19 cellular contexts compared by ENCODE assay signal in the genomic region with DNA sequence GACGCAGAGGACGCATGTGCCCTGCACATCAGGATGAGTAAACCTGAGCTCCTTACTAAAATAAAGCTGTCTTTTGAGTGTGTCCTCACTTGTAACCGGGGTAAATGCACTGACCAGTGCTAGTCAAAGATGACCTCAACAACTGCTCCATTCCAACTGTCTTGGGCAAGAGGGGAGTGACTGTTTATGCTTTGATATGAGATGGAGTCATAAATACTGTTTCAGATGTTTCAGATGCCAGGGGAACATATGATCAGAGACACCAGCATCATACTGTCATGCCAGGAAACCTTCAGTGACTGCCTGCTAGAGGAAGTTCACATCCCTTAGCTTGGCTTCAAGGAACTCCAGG. TPM values are rescaled to one million over a fixed set of nuclear protein-coding genes. Genes with fewer than 3 reads are reported as not detected.
DNase-seq lines count a peak whose midpoint lies in the region; ATAC-seq, FAIRE-seq and TF ChIP-seq lines count a peak whose summit lies in the region.
"Had no signal": no experiment of that assay in that cellular context is flagged by ENCODE, and none has a peak within 500 bp of the region (broad histone marks: within the 10 kb centered on the region; RNA-seq: fewer than 3 reads in every experiment).

No MANE protein-coding gene starts in this region.

- H3K36me3 ChIP-seq in endothelial cell of umbilical vein (ENCODE audit: control insufficient read depth in 2 of 2, extremely low read depth in 1 of 2, insufficient read depth in 2 of 2, low read length in 2 of 2) (no peaks in the 10 kb centered on the region), right lobe of liver (no peaks in the 10 kb centered on the region), kidney (ENCODE audit: control insufficient read depth in 1 of 2, insufficient read depth in 2 of 2, low read length in 2 of 2) (no peaks in the 10 kb centered on the region)
- H3K36me3 ChIP-seq: left ventricle myocardium inferior had no signal

- ATAC-seq in right lobe of liver = peak in 3 of 4 donors; percentile 2 to 58 (median 2)
- ATAC-seq: naive thymus-derived CD4-positive, alpha-beta T cell had no signal

- no peak overlapping the region for H2AFZ ChIP-seq in endothelial cell of umbilical vein (ENCODE audit: low read depth, low read length)

- no peaks in the 10 kb centered on the region for H3K9me1 ChIP-seq in endothelial cell of umbilical vein (replicated peaks; ENCODE audit: control insufficient read depth, extremely low read depth, insufficient read depth, low read length)

- H3K27ac ChIP-seq in AG04450 (ENCODE audit: low read depth, low read length) (peak overlapping the region; percentile 41), endothelial cell of umbilical vein (ENCODE audit: insufficient read depth, low read depth, low read length) (no peak overlapping the region), right lobe of liver (peak overlapping the region in 2 of 3 donors; percentile 45 to 70), kidney (ENCODE audit: low read depth in 2 of 2, low read length in 2 of 2) (no peak overlapping the region)
- H3K27ac ChIP-seq: left ventricle myocardium inferior had no signal

- TF ChIP-seq CTCF in AG04450 (IDR thresholded peaks at IDR 0.05; ENCODE audit: low read depth, low read length) (no peak), endothelial cell of umbilical vein (IDR thresholded peaks at IDR 0.05; ENCODE audit: extremely low read depth in 1 of 2, insufficient read depth in 1 of 2, low read depth in 1 of 2, low read length in 2 of 2) (no peak), right lobe of liver (IDR thresholded peaks at IDR 0.05) (no peak), kidney (IDR thresholded peaks at IDR 0.05; ENCODE audit: borderline replicate concordance, extremely low read depth, insufficient read depth) (no peak)

- DNase-seq in AG04450 (ENCODE audit: low read depth, low spot score) (no peak), LHCN-M2 (ENCODE audit: low read depth) (peak; percentile 73), endothelial cell of umbilical vein (ENCODE audit: low read depth, low spot score) (no peak), right lobe of liver (no peak), kidney (no peak), T-helper 1 cell (no peak)
- no peak for DNase-seq in activated effector memory CD4-positive, alpha-beta T cell treated with anti-CD3 and anti-CD28 coated beads, Interleukin-2, amount 50 U/mL, for 16 hours
- no peak for DNase-seq in activated CD4-positive, alpha-beta T cell treated with anti-CD3 and anti-CD28 coated beads for 4 hours
- DNase-seq: activated CD4-positive, alpha-beta T cell treated with anti-CD3 and anti-CD28 coated beads, Interleukin-2, amount 10 ng/mL, durations not matched to agents 24 days and 14 days; activated T-cell treated with anti-CD3 and anti-CD28 coated beads, Interleukin-2, amount 50 U/mL, for 1 hour; AML-193; DMS153; naive thymus-derived CD4-positive, alpha-beta T cell; NK-92 treated with Interleukin-12 subunit alpha and Interleukin-12 subunit beta, amount 100 ng/mL, for 24 hours; stimulated activated CD4-positive, alpha-beta T cell treated with anti-CD3 and anti-CD28 coated beads, Interleukin-2, amount 100 ng/mL, for 48 hours; stimulated activated CD8-positive, alpha-beta memory T cell treated with anti-CD3 and anti-CD28 coated beads, Interleukin-4, amount 100 ng/mL, for 48 hours; T-helper 2 cell had no signal

- CTCF ChIA-PET in AG04450 (lab: Charles Lee) = interaction anchor here (0.9 to 2.0 kb wide), 8 partner anchors 8 to 183 kb away, joined by 3 to 18 read pairs (median 4); a partner anchor contains a TSS
- CTCF ChIA-PET in endothelial cell of umbilical vein (lab: Charles Lee) = interaction anchor here (1.0 to 1.5 kb wide), 6 partner anchors 8 to 183 kb away, joined by 3 to 5 read pairs (median 4); no protein-coding TSS in a partner anchor

- H3K9ac ChIP-seq in endothelial cell of umbilical vein (replicated peaks; ENCODE audit: extremely low read depth, insufficient read depth, low read length) (no peak overlapping the region), kidney (ENCODE audit: low read length in 2 of 2) (no peak overlapping the region)

- no peak overlapping the region for H3K4me2 ChIP-seq in endothelial cell of umbilical vein (ENCODE audit: insufficient read depth, low read length)

- no peaks in the 10 kb centered on the region for H3K27me3 ChIP-seq in AG04450 (ENCODE audit: control insufficient read depth, insufficient read depth, low read length)
- H3K27me3 ChIP-seq in endothelial cell of umbilical vein (ENCODE audit: control insufficient read depth in 2 of 2, insufficient read depth in 2 of 2, low read length in 2 of 2) = no peaks in the 10 kb centered on the region
- no peaks in the 10 kb centered on the region for H3K27me3 ChIP-seq in right lobe of liver

- intact Hi-C loops in endothelial cell of umbilical vein (cut with micrococcal nuclease) (no loop called here), right lobe of liver (cut with DNase I) (loop anchor here in 1 of 2 donors (10.0 kb wide), 1 partner anchor 176 kb away; no protein-coding TSS in a partner anchor), kidney (cut with DNase I) (no loop called here)

- peaks cover 16% of the 10 kb centered on the region for H3K4me1 ChIP-seq in endothelial cell of umbilical vein (ENCODE audit: control insufficient read depth, extremely low read depth, insufficient read depth, low read length)
- peaks cover 0 to 29% (median 13%) of the 10 kb centered on the region in 4 donors for H3K4me1 ChIP-seq in right lobe of liver
- H3K4me1 ChIP-seq in kidney (ENCODE audit: control insufficient read depth in 1 of 2, insufficient read depth in 1 of 2, low read depth in 1 of 2, low read length in 2 of 2) = peaks cover 14 to 23% of the 10 kb centered on the region in 2 donors

- FAIRE-seq in endothelial cell of umbilical vein (lab: Jason Lieb, UNC) = peak; percentile 28
- no peak for FAIRE-seq in kidney (lab: Jason Lieb, UNC)
- FAIRE-seq: H1 had no signal

- no peaks in the 10 kb centered on the region for H3K79me2 ChIP-seq in endothelial cell of umbilical vein (ENCODE audit: control insufficient read depth, insufficient read depth, low read length)

- H3K9me3 ChIP-seq in AG04450 (ENCODE audit: control insufficient read depth, insufficient read depth, low read length) = no peaks in the 10 kb centered on the region
- no peaks in the 10 kb centered on the region for H3K9me3 ChIP-seq in endothelial cell of umbilical vein (replicated peaks; ENCODE audit: control insufficient read depth, insufficient read depth, low read length)
- H3K9me3 ChIP-seq in right lobe of liver = no peaks in the 10 kb centered on the region
- no peaks in the 10 kb centered on the region for H3K9me3 ChIP-seq in kidney (ENCODE audit: control insufficient read depth in 1 of 2, low read length in 2 of 2)
- H3K9me3 ChIP-seq: left ventricle myocardium inferior had no signal

- no TSS peak for BruUV-seq in endothelial cell of umbilical vein (replicated peaks; lab: Mats Ljungman, UMichigan)

- dilution Hi-C loops in endothelial cell of umbilical vein (cut with MboI; ENCODE audit: extremely low pct_ligation_motif_present, low sequenced_read_pairs) = no loop called here

- no peaks in the 10 kb centered on the region for H4K20me1 ChIP-seq in endothelial cell of umbilical vein (replicated peaks; ENCODE audit: control insufficient read depth, extremely low read depth, insufficient read depth, low read length)

- H3K4me3 ChIP-seq in AG04450 (ENCODE audit: low read depth, low read length) (no peak overlapping the region), endothelial cell of umbilical vein (replicated peaks in 1 of 3; ENCODE audit: insufficient read depth in 1 of 3, low read depth in 1 of 3, low read length in 3 of 3) (no peak overlapping the region), right lobe of liver (no peak overlapping the region), kidney (ENCODE audit: low read length in 2 of 2) (no peak overlapping the region)
- H3K4me3 ChIP-seq: left ventricle myocardium inferior had no signal

- WGBS in right lobe of liver (ENCODE audit: insufficient coverage, low coverage, low lambda C conversion rate, missing lambda C conversion rate) = 33% methylated on average over 1 of the region's 3 CpGs

- POLR2A ChIA-PET in AG04450 (lab: Yijun Ruan, JAX) = interaction anchor here (2.2 kb wide), 1 partner anchor 14 kb away, joined by 8 read pairs; a partner anchor contains a TSS
- POLR2A ChIA-PET in endothelial cell of umbilical vein (lab: Charles Lee) = no interaction called here

- no peak for TF ChIP-seq POLR2A in endothelial cell of umbilical vein (IDR thresholded peaks at IDR 0.05; ENCODE audit: low read depth, low read length)
- no peak for TF ChIP-seq POLR2A in right lobe of liver (IDR thresholded peaks at IDR 0.05)

TF ChIP-seq in endothelial cell of umbilical vein, 7 proteins besides CTCF, POLR2A, EP300 and RAD21:
- no peak for TF ChIP-seq FOS (IDR thresholded peaks at IDR 0.05; ENCODE audit: borderline replicate concordance, insufficient read depth, low read length)
- no peak for TF ChIP-seq EZH2 (IDR thresholded peaks at IDR 0.05; ENCODE audit: borderline replicate concordance, low read depth, low read length, severe bottlenecking)
- TF ChIP-seq JUN (IDR thresholded peaks at IDR 0.05; ENCODE audit: borderline replicate concordance, insufficient read depth, insufficient read length, low read depth) = no peak
- TF ChIP-seq GATA2 (IDR thresholded peaks at IDR 0.05; ENCODE audit: insufficient read depth, insufficient read length, low read depth, low read length) = no peak
- TF ChIP-seq MYC (IDR thresholded peaks at IDR 0.05; ENCODE audit: low read depth, low read length) = no peak
- TF ChIP-seq, protein P1, sequence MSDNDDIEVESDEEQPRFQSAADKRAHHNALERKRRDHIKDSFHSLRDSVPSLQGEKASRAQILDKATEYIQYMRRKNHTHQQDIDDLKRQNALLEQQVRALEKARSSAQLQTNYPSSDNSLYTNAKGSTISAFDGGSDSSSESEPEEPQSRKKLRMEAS (IDR thresholded peaks at IDR 0.05; ENCODE audit: insufficient read depth, insufficient read length) = no peak
- no peak for TF ChIP-seq POLR2AphosphoS5 (IDR thresholded peaks at IDR 0.05; ENCODE audit: insufficient read depth, low read depth, low read length)

RNA-seq across cellular contexts. Expression of a gene that starts 13.8 kb away (rescaled TPM):
- polyA plus RNA-seq in AG04450 (2011; rRNA removed) (134 and 152 TPM in 2 replicates), endothelial cell of umbilical vein (79.5 and 85.7 TPM in 2 replicates), kidney (ENCODE audit: insufficient read depth, low read depth, low replicate concordance) (4.5 TPM)
- 164 and 174 TPM in 2 replicates for polyA minus RNA-seq in AG04450 (2011; rRNA and poly(A)+ RNA removed)
- total RNA-seq in LHCN-M2 (2014; rRNA removed) (108 and 124 TPM in 2 replicates), endothelial cell of umbilical vein (85.9 and 98.6 TPM in 2 replicates), right lobe of liver (10 to 100 TPM; 16.1 to 24.8 (median 17.8) TPM), kidney (20.7 TPM)
- polyA plus RNA-seq in LHCN-M2 (2012) = 95.4 TPM
- 79.3 and 81.1 TPM in 2 replicates for polyA plus RNA-seq in endothelial cell of umbilical vein (2011; cell fraction: cytosol; rRNA removed)
- 129 and 133 TPM in 2 replicates for polyA plus RNA-seq in endothelial cell of umbilical vein (2011; cell fraction: nucleus; rRNA removed)
- polyA plus RNA-seq in endothelial cell of umbilical vein (2012) = 35.6 and 64.2 TPM in 2 replicates
- 123 and 155 TPM in 2 replicates for polyA minus RNA-seq in endothelial cell of umbilical vein
- polyA minus RNA-seq in endothelial cell of umbilical vein (2011; cell fraction: cytosol; rRNA and poly(A)+ RNA removed) = 11.6 TPM
- polyA minus RNA-seq in endothelial cell of umbilical vein (2011; cell fraction: nucleus; rRNA and poly(A)+ RNA removed) = 51.9 and 71.3 TPM in 2 replicates

Comparison
In these comparisons a context has a peak if more than half of its experiments do, and no peak if none do; other contexts are left out.
1. H3K27ac ChIP-seq: peak in AG04450 (single experiment) and right lobe of liver (2 of 3); none in endothelial cell of umbilical vein (single experiment) and kidney (0 of 2).